15 cellular contexts compared by ENCODE assay signal in the genomic region with DNA sequence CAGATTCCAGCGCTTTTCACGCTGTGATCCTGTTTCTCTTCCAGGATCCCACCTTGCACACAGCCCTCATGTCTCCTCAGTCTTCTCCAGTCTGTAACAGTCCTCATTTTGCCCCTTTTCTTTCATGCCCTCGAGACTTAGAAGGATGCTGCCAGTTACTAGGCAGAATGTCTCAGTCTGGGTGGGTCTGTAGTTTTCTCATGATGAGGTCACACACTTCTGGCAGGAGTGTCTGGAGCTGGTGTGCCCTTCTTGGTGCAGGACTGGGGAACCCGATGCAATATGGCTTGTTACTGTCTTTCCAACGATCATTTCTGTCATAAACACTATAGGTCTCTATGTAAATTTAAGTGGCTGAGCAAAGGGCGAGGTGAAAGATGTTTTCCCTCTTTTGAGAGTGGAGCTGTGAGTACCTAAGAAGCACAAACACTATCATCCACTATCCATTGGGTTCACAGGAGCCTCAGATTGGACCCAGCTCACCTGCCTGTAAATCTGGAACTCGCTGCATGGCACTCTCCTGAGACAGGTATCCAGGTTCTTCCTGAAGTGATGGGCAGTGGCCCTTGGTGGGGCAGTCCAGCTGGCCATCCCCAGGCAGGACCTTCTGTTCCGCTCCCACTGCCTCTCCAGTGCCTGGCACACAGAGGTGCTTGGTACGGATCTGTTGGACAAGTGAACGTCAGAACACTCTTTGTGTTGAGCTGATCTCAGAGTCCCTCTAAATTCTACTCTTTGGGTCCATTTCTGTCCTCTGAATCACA.
DNase-seq lines count a peak whose midpoint lies in the region; ATAC-seq and TF ChIP-seq lines count a peak whose summit lies in the region.
"Had no signal": no experiment of that assay in that cellular context is flagged by ENCODE, and none has a peak within 500 bp of the region (broad histone marks: within the 10 kb centered on the region; RNA-seq: fewer than 3 reads in every experiment).

No MANE protein-coding gene starts in this region.

- H2BK15ac ChIP-seq in IMR-90 (ENCODE audit: low read depth, low read length): no peak overlapping the region

- no TSS peak for BruUV-seq in IMR-90 (replicated peaks; lab: Mats Ljungman, UMichigan)

- no peak overlapping the region for H3K27ac Mint-ChIP-seq in stimulated activated memory B cell treated with anti-CD40 and anti-IgM and Interleukin-4, amounts not matched to agents 10 μg/mL and 1 μg/mL and 100 μg/mL, for 72 hours
- H3K27ac Mint-ChIP-seq: CD4-positive, alpha-beta memory T cell; H9 had no signal

- H2AK9ac ChIP-seq in IMR-90 (replicated peaks; ENCODE audit: low read depth, low read length, poor library complexity): no peak overlapping the region

- no peak overlapping the region for H3K4ac ChIP-seq in IMR-90 (ENCODE audit: low read depth, low read length)

- no peaks in the 10 kb centered on the region for H3K27me3 Mint-ChIP-seq in stimulated activated memory B cell treated with anti-CD40 and anti-IgM and Interleukin-4, amounts not matched to agents 10 μg/mL and 1 μg/mL and 100 μg/mL, for 72 hours

- no peak overlapping the region for H3K4me2 ChIP-seq in IMR-90 (ENCODE audit: low read depth, low read length)

- H4K91ac ChIP-seq in IMR-90 (ENCODE audit: insufficient read depth, low read depth, low read length): 0 out of 2 replicates have a peak overlapping the region, but pooled peaks have one; percentile 15

- no peak for TF ChIP-seq POLR2A in IMR-90 (IDR thresholded peaks at IDR 0.05; ENCODE audit: low read depth, low read length)
- TF ChIP-seq POLR2A in esophagus muscularis mucosa (IDR thresholded peaks at IDR 0.05; ENCODE audit: low read depth): no peak

- H3K36me3 Mint-ChIP-seq in stimulated activated memory B cell treated with anti-CD40 and anti-IgM and Interleukin-4, amounts not matched to agents 10 μg/mL and 1 μg/mL and 100 μg/mL, for 72 hours: no peaks in the 10 kb centered on the region
- H3K36me3 Mint-ChIP-seq: CD4-positive, alpha-beta memory T cell had no signal

- H3K79me1 ChIP-seq in IMR-90 (ENCODE audit: low read depth in 1 of 2, low read length in 2 of 2): no peaks in the 10 kb centered on the region

- TF ChIP-seq RAD21 in IMR-90 (IDR thresholded peaks at IDR 0.05; ENCODE audit: low read length): no peak

- intact Hi-C loops in IMR-90 (cut with micrococcal nuclease): no loop called here
- intact Hi-C loops in esophagus muscularis mucosa (cut with DNase I): no loop called here

- H3K27ac ChIP-seq in IMR-90 (ENCODE audit: insufficient read depth, low read length) (no peak overlapping the region), esophagus muscularis mucosa (replicated peaks in 1 of 4) (no peak overlapping the region)

- no peak overlapping the region for H3K18ac ChIP-seq in IMR-90 (ENCODE audit: low read depth, low read length)

- peaks cover 2% of the 10 kb centered on the region for H3K9me3 Mint-ChIP-seq in stimulated activated memory B cell treated with anti-CD40 and anti-IgM and Interleukin-4, amounts not matched to agents 10 μg/mL and 1 μg/mL and 100 μg/mL, for 72 hours

- H2BK120ac ChIP-seq in IMR-90 (ENCODE audit: low read depth, low read length): no peak overlapping the region

- ATAC-seq in IMR-90 (ENCODE audit: low read depth): no peak
- peak; percentile 27 for ATAC-seq in stimulated activated memory B cell treated with anti-CD40 and anti-IgM and Interleukin-4, amounts not matched to agents 10 μg/mL and 1 μg/mL and 100 μg/mL, for 72 hours
- ATAC-seq: HCT116 had no signal

- CTCF ChIA-PET in IMR-90 (lab: Yijun Ruan, JAX): no interaction called here

- TF ChIP-seq EP300 in esophagus muscularis mucosa (IDR thresholded peaks at IDR 0.05): no peak

- in situ Hi-C loops in IMR-90 (cut with MboI; ENCODE audit: low sequenced_read_pairs): no loop called here

- WGBS in IMR-90 (ENCODE audit: extremely low coverage in 2 of 2, insufficient read length in 1 of 2), 2 experiments: 100% methylated on average over 1 of the region's 10 CpGs; no CpG with 5 or more reads in 1 of the 2 experiments
- WGBS in esophagus muscularis mucosa: 86% methylated on average over 10 of the region's 10 CpGs

- H3K23ac ChIP-seq in IMR-90 (ENCODE audit: low read depth, low read length): no peak overlapping the region

- no peaks in the 10 kb centered on the region for H3K4me1 Mint-ChIP-seq in stimulated activated memory B cell treated with anti-CD40 and anti-IgM and Interleukin-4, amounts not matched to agents 10 μg/mL and 1 μg/mL and 100 μg/mL, for 72 hours
- H3K4me1 Mint-ChIP-seq: CD4-positive, alpha-beta memory T cell; H9 had no signal

- H3K9ac ChIP-seq in IMR-90 (ENCODE audit: low read depth, low read length): no peak overlapping the region

- H3K36me3 ChIP-seq in IMR-90 (ENCODE audit: control insufficient read depth, insufficient read depth, low read length) (no peaks in the 10 kb centered on the region), esophagus muscularis mucosa (no peaks in the 10 kb centered on the region)

- no peak overlapping the region for H2BK20ac ChIP-seq in IMR-90 (ENCODE audit: low read depth, low read length)

- H2AK5ac ChIP-seq in IMR-90 (ENCODE audit: low read depth, low read length): no peak overlapping the region

- H3K27me3 ChIP-seq in IMR-90 (ENCODE audit: control insufficient read depth, insufficient read depth, low read length) (peaks cover 5% of the 10 kb centered on the region; the same call in 1 of the 2 replicates), esophagus muscularis mucosa (no peaks in the 10 kb centered on the region)

- peaks cover 4% of the 10 kb centered on the region; the same call in 1 of the 2 replicates for H3K4me1 ChIP-seq in IMR-90 (ENCODE audit: control insufficient read depth, insufficient read depth, low read length)
- peaks cover 0 to 7% (median 5%) of the 10 kb centered on the region in 4 donors for H3K4me1 ChIP-seq in esophagus muscularis mucosa

- 0 out of 2 replicates have a peak, but pooled peaks cover 3% of the 10 kb centered on the region for H3K9me1 ChIP-seq in IMR-90 (ENCODE audit: insufficient read depth, low read length)

- dilution Hi-C loops in IMR-90 (cut with HindIII; ENCODE audit: low sequenced_read_pairs, unreplicated experiment): no loop called here

- H4K20me1 ChIP-seq in IMR-90 (ENCODE audit: insufficient read depth, low read length): no peaks in the 10 kb centered on the region

- DNase-seq in AG20443 (ENCODE audit: low spot score) (peak; percentile 55), IMR-90 (no peak), esophagus muscularis mucosa (ENCODE audit: extremely low spot score) (peak; percentile 80), GDM1 (lab: John Stamatoyannopoulos, UW) (no peak), NCI-H1417 (lab: John Stamatoyannopoulos, UW) (no peak), H4 (ENCODE audit: low spot score) (no peak)
- DNase-seq: C1 segment of cervical spinal cord; Calu3; CD4-positive, alpha-beta memory T cell; COR-L47; DMS53; DMS79 treated with DMSO at 0.1 percent for 48 hours; H9 had no signal

- no peak overlapping the region for H2BK5ac ChIP-seq in IMR-90 (ENCODE audit: low read depth, low read length, poor library complexity, severe bottlenecking)

- H3K9me3 ChIP-seq in IMR-90 (ENCODE audit: control insufficient read depth, insufficient read depth, low read length): no peaks in the 10 kb centered on the region
- no peaks in the 10 kb centered on the region for H3K9me3 ChIP-seq in esophagus muscularis mucosa

- H3K56ac ChIP-seq in IMR-90 (ENCODE audit: extremely low read depth, insufficient read depth, low read length): no peak overlapping the region

- TF ChIP-seq CTCF in IMR-90 (conservative IDR thresholded peaks at IDR 0.05; ENCODE audit: low read depth, low read length) (no peak), esophagus muscularis mucosa (IDR thresholded peaks at IDR 0.05) (no peak)

- no peak overlapping the region for H4K8ac ChIP-seq in IMR-90 (ENCODE audit: low read depth in 2 of 2, low read length in 2 of 2)

- H3K4me3 ChIP-seq in IMR-90 (ENCODE audit: insufficient read depth, low read depth, low read length): no peak overlapping the region
- no peak overlapping the region for H3K4me3 ChIP-seq in esophagus muscularis mucosa

- POLR2A ChIA-PET in IMR-90 (lab: Charles Lee; ENCODE audit: unreplicated experiment): no interaction called here

- no peak overlapping the region for H2AFZ ChIP-seq in IMR-90 (replicated peaks; ENCODE audit: low read length, poor library complexity)

- no peak overlapping the region for H4K5ac ChIP-seq in IMR-90 (ENCODE audit: low read depth, low read length)

- H3K14ac ChIP-seq in IMR-90 (replicated peaks; ENCODE audit: low read depth, low read length): no peak overlapping the region

- H3K4me3 Mint-ChIP-seq in stimulated activated memory B cell treated with anti-CD40 and anti-IgM and Interleukin-4, amounts not matched to agents 10 μg/mL and 1 μg/mL and 100 μg/mL, for 72 hours: no peak overlapping the region
- H3K4me3 Mint-ChIP-seq: CD4-positive, alpha-beta memory T cell; H9 had no signal

TF ChIP-seq in IMR-90, 13 proteins besides CTCF, POLR2A, EP300 and RAD21:
- no peak for TF ChIP-seq FOS (IDR thresholded peaks at IDR 0.05; ENCODE audit: low read depth, low read length)
- TF ChIP-seq RFX5 (IDR thresholded peaks at IDR 0.05; ENCODE audit: low read depth, low read length): no peak
- TF ChIP-seq BHLHE40 (IDR thresholded peaks at IDR 0.05; ENCODE audit: low read depth, low read length): no peak
- TF ChIP-seq MXI1 (IDR thresholded peaks at IDR 0.05; ENCODE audit: borderline replicate concordance, low read depth, low read length): no peak
- no peak for TF ChIP-seq USF2 (IDR thresholded peaks at IDR 0.05; ENCODE audit: low read depth, low read length)
- TF ChIP-seq, protein P1, sequence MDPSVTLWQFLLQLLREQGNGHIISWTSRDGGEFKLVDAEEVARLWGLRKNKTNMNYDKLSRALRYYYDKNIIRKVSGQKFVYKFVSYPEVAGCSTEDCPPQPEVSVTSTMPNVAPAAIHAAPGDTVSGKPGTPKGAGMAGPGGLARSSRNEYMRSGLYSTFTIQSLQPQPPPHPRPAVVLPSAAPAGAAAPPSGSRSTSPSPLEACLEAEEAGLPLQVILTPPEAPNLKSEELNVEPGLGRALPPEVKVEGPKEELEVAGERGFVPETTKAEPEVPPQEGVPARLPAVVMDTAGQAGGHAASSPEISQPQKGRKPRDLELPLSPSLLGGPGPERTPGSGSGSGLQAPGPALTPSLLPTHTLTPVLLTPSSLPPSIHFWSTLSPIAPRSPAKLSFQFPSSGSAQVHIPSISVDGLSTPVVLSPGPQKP (IDR thresholded peaks at IDR 0.05; ENCODE audit: borderline replicate concordance, low read depth, low read length): no peak
- no peak for TF ChIP-seq CHD1 (IDR thresholded peaks at IDR 0.05; ENCODE audit: low read depth, low read length)
- no peak for TF ChIP-seq SMC3 (IDR thresholded peaks at IDR 0.05; ENCODE audit: low read depth, low read length)
- no peak for TF ChIP-seq MAFK (IDR thresholded peaks at IDR 0.05; ENCODE audit: low read depth, low read length)

Comparison
In these comparisons a context has a peak if more than half of its experiments do, and no peak if none do; other contexts are left out.
1. DNase-seq: peak in AG20443 (single experiment) and esophagus muscularis mucosa (single experiment); none in IMR-90 (single experiment), GDM1 (single experiment), NCI-H1417 (0 of 3) and H4 (single experiment).